ENCODE assay signal across 1 cellular context in the genomic region with DNA sequence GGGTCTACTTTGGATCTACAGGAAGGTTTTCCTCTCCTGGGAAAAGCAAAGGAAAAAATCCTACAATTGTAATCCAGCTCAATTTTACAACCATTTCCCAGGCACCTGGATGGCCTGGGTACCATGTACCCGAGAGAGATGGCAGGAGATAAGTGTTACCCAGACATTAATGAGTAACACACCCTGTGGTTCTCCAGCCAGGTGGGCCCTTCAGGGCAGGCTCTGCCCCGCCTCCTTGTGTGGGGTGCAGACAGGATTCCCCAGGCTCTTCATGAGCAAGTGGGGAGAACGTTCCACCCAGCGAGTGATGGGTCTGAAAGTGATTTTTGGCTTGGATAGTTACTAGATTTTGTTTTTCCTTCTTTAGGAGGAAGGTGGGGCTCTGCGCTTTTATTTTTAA.
TF ChIP-seq lines count a peak whose summit lies in the region.

No MANE protein-coding gene starts in this region.

TF ChIP-seq in WTC11, 78 proteins besides CTCF, POLR2A, EP300 and RAD21 (continued from another document):
- no peak for TF ChIP-seq ZNF317 (CRISPR knock-in tag; IDR thresholded peaks at IDR 0.05; ENCODE audit: borderline replicate concordance, low read depth)
- TF ChIP-seq, protein P1, sequence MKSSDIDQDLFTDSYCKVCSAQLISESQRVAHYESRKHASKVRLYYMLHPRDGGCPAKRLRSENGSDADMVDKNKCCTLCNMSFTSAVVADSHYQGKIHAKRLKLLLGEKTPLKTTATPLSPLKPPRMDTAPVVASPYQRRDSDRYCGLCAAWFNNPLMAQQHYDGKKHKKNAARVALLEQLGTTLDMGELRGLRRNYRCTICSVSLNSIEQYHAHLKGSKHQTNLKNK (CRISPR knock-in tag; IDR thresholded peaks at IDR 0.05): no peak
- TF ChIP-seq, protein P2, sequence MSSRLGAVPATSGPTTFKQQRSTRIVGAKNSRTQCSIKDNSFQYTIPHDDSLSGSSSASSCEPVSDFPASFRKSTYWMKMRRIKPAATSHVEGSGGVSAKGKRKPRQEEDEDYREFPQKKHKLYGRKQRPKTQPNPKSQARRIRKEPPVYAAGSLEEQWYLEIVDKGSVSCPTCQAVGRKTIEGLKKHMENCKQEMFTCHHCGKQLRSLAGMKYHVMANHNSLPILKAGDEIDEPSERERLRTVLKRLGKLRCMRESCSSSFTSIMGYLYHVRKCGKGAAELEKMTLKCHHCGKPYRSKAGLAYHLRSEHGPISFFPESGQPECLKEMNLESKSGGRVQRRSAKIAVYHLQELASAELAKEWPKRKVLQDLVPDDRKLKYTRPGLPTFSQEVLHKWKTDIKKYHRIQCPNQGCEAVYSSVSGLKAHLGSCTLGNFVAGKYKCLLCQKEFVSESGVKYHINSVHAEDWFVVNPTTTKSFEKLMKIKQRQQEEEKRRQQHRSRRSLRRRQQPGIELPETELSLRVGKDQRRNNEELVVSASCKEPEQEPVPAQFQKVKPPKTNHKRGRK (CRISPR knock-in tag; IDR thresholded peaks at IDR 0.05; ENCODE audit: borderline replicate concordance): no peak
- TF ChIP-seq SMAD3 (CRISPR knock-in tag; IDR thresholded peaks at IDR 0.05; ENCODE audit: borderline replicate concordance): no peak
